ENCODE assay signal across 1 cellular context in the genomic region with DNA sequence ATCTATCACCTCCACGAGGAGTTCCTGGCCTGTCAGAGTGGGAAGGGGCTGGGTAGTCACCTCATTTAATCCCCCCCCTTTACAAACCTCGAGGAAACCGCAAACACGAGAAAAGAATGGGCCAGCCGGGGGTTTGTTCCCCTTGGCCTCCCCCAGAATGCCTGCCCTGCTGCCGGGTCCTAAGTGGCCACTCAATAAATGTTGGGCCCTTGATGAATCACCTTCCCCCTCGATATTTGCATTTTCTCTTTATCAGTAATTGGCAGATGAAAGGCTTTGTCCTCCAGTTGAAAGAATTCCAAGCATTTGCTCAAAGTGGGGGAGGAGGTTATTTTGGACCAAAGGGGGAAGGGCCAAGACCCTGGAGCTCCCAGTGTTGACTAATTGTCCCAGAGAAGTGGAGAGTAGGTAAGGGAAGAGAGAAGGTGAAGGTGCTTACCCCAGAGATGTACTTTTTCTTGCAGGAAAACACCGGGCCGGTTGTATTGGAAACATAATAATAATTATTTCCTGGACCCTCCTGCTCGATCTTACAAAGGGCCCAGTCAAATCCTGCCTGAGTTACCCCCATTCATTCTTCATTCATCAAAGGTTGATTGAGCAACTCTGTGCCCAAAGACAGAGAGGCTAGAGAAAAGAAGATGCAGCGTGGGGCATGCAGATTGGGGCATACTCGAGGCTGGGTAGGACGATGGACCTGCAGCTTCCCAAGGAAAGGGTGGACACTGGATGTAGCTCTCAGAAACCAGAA.
A peak's percentile ranks its signal among the peaks of the same experiment; 100 is the strongest.
TF ChIP-seq lines count a peak whose summit lies in the region.

No MANE protein-coding gene starts in this region.

TF ChIP-seq in HepG2, 621 proteins besides CTCF, POLR2A, EP300 and RAD21 (continued from another document and continues in another):
- TF ChIP-seq, protein P1, sequence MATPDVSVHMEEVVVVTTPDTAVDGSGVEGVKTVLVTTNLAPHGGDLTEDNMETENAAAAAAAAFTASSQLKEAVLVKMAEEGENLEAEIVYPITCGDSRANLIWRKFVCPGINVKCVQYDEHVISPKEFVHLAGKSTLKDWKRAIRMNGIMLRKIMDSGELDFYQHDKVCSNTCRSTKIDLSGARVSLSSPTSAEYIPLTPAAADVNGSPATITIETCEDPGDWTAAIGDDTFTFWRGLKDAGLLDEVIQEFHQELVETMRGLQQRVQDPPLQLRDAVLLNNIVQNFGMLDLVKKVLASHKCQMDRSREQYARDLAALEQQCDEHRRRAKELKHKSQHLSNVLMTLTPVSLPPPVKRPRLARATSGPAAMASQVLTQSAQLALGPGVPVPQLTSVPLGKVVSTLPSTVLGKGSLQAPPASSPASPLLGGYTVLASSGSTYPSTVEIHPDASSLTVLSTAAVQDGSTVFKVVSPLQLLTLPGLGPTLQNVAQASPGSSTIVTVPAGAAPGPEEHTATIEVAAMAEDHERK (CRISPR knock-in tag; IDR thresholded peaks at IDR 0.05; ENCODE audit: low read depth): no peak
- no peak for TF ChIP-seq FOXO1 (CRISPR knock-in tag; IDR thresholded peaks at IDR 0.05)
- TF ChIP-seq GTF3A (CRISPR knock-in tag; conservative IDR thresholded peaks at IDR 0.05): no peak
- TF ChIP-seq PHF8 (CRISPR knock-in tag; IDR thresholded peaks at IDR 0.05): no peak
- no peak for TF ChIP-seq HOXA9 (CRISPR knock-in tag; IDR thresholded peaks at IDR 0.05; ENCODE audit: borderline replicate concordance)
- no peak for TF ChIP-seq ZNF768 (CRISPR knock-in tag; IDR thresholded peaks at IDR 0.05)
- no peak for TF ChIP-seq DMAP1 (CRISPR knock-in tag; IDR thresholded peaks at IDR 0.05)
- TF ChIP-seq ZFP82 (CRISPR knock-in tag; IDR thresholded peaks at IDR 0.05; ENCODE audit: borderline replicate concordance): no peak
- no peak for TF ChIP-seq ZNF143 (CRISPR knock-in tag; IDR thresholded peaks at IDR 0.05)
- TF ChIP-seq, protein P2, sequence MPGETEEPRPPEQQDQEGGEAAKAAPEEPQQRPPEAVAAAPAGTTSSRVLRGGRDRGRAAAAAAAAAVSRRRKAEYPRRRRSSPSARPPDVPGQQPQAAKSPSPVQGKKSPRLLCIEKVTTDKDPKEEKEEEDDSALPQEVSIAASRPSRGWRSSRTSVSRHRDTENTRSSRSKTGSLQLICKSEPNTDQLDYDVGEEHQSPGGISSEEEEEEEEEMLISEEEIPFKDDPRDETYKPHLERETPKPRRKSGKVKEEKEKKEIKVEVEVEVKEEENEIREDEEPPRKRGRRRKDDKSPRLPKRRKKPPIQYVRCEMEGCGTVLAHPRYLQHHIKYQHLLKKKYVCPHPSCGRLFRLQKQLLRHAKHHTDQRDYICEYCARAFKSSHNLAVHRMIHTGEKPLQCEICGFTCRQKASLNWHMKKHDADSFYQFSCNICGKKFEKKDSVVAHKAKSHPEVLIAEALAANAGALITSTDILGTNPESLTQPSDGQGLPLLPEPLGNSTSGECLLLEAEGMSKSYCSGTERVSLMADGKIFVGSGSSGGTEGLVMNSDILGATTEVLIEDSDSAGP (CRISPR knock-in tag; IDR thresholded peaks at IDR 0.05; ENCODE audit: borderline replicate concordance): no peak
- no peak for TF ChIP-seq ZNF724P (CRISPR knock-in tag; IDR thresholded peaks at IDR 0.05; ENCODE audit: borderline replicate concordance)
- TF ChIP-seq SMC3 (IDR thresholded peaks at IDR 0.05; ENCODE audit: low read length): 0 out of 2 replicates have a peak, but pooled peaks have one; percentile 1
- no peak for TF ChIP-seq JARID2 (CRISPR knock-in tag; IDR thresholded peaks at IDR 0.05; ENCODE audit: insufficient replicate concordance)
- TF ChIP-seq HOXA5 (CRISPR knock-in tag; IDR thresholded peaks at IDR 0.05): no peak
- TF ChIP-seq KDM1A (CRISPR knock-in tag; IDR thresholded peaks at IDR 0.05): no peak
- no peak for TF ChIP-seq MYNN (CRISPR knock-in tag; IDR thresholded peaks at IDR 0.05; ENCODE audit: low read depth)
- no peak for TF ChIP-seq ZNF773 (CRISPR knock-in tag; IDR thresholded peaks at IDR 0.05; ENCODE audit: borderline replicate concordance)
- TF ChIP-seq ZNF777 (CRISPR knock-in tag; IDR thresholded peaks at IDR 0.05): no peak
- 0 out of 2 replicates have a peak, but pooled peaks have one; percentile 38 for TF ChIP-seq NFIC (IDR thresholded peaks at IDR 0.05; ENCODE audit: low read length)
- no peak for TF ChIP-seq ZSCAN9 (CRISPR knock-in tag; IDR thresholded peaks at IDR 0.05; ENCODE audit: borderline replicate concordance)
- no peak for TF ChIP-seq FOXP1 (IDR thresholded peaks at IDR 0.05)
- TF ChIP-seq FOXP1 (CRISPR knock-in tag; IDR thresholded peaks at IDR 0.05): no peak
- TF ChIP-seq JDP2 (CRISPR knock-in tag; IDR thresholded peaks at IDR 0.05; ENCODE audit: borderline replicate concordance): no peak
- TF ChIP-seq ZNF337 (CRISPR knock-in tag; IDR thresholded peaks at IDR 0.05; ENCODE audit: borderline replicate concordance, low read depth): no peak
- TF ChIP-seq, protein P3, sequence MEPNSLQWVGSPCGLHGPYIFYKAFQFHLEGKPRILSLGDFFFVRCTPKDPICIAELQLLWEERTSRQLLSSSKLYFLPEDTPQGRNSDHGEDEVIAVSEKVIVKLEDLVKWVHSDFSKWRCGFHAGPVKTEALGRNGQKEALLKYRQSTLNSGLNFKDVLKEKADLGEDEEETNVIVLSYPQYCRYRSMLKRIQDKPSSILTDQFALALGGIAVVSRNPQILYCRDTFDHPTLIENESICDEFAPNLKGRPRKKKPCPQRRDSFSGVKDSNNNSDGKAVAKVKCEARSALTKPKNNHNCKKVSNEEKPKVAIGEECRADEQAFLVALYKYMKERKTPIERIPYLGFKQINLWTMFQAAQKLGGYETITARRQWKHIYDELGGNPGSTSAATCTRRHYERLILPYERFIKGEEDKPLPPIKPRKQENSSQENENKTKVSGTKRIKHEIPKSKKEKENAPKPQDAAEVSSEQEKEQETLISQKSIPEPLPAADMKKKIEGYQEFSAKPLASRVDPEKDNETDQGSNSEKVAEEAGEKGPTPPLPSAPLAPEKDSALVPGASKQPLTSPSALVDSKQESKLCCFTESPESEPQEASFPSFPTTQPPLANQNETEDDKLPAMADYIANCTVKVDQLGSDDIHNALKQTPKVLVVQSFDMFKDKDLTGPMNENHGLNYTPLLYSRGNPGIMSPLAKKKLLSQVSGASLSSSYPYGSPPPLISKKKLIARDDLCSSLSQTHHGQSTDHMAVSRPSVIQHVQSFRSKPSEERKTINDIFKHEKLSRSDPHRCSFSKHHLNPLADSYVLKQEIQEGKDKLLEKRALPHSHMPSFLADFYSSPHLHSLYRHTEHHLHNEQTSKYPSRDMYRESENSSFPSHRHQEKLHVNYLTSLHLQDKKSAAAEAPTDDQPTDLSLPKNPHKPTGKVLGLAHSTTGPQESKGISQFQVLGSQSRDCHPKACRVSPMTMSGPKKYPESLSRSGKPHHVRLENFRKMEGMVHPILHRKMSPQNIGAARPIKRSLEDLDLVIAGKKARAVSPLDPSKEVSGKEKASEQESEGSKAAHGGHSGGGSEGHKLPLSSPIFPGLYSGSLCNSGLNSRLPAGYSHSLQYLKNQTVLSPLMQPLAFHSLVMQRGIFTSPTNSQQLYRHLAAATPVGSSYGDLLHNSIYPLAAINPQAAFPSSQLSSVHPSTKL (CRISPR knock-in tag; IDR thresholded peaks at IDR 0.05): no peak
- TF ChIP-seq SMAD3 (CRISPR knock-in tag; IDR thresholded peaks at IDR 0.05): no peak
- TF ChIP-seq, protein P4, sequence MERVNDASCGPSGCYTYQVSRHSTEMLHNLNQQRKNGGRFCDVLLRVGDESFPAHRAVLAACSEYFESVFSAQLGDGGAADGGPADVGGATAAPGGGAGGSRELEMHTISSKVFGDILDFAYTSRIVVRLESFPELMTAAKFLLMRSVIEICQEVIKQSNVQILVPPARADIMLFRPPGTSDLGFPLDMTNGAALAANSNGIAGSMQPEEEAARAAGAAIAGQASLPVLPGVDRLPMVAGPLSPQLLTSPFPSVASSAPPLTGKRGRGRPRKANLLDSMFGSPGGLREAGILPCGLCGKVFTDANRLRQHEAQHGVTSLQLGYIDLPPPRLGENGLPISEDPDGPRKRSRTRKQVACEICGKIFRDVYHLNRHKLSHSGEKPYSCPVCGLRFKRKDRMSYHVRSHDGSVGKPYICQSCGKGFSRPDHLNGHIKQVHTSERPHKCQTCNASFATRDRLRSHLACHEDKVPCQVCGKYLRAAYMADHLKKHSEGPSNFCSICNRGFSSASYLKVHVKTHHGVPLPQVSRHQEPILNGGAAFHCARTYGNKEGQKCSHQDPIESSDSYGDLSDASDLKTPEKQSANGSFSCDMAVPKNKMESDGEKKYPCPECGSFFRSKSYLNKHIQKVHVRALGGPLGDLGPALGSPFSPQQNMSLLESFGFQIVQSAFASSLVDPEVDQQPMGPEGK (CRISPR knock-in tag; IDR thresholded peaks at IDR 0.05): peak; percentile 84
- TF ChIP-seq EEA1 (CRISPR knock-in tag; IDR thresholded peaks at IDR 0.05; ENCODE audit: borderline replicate concordance): no peak
- TF ChIP-seq, protein P5, sequence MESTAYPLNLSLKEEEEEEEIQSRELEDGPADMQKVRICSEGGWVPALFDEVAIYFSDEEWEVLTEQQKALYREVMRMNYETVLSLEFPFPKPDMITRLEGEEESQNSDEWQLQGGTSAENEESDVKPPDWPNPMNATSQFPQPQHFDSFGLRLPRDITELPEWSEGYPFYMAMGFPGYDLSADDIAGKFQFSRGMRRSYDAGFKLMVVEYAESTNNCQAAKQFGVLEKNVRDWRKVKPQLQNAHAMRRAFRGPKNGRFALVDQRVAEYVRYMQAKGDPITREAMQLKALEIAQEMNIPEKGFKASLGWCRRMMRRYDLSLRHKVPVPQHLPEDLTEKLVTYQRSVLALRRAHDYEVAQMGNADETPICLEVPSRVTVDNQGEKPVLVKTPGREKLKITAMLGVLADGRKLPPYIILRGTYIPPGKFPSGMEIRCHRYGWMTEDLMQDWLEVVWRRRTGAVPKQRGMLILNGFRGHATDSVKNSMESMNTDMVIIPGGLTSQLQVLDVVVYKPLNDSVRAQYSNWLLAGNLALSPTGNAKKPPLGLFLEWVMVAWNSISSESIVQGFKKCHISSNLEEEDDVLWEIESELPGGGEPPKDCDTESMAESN (CRISPR knock-in tag; conservative IDR thresholded peaks at IDR 0.05): no peak
- TF ChIP-seq HCFC1 (IDR thresholded peaks at IDR 0.05; ENCODE audit: low read depth, low read length): no peak
- TF ChIP-seq TAF1 (CRISPR knock-in tag; IDR thresholded peaks at IDR 0.05): no peak
- no peak for TF ChIP-seq ZNF790 (CRISPR knock-in tag; IDR thresholded peaks at IDR 0.05; ENCODE audit: borderline replicate concordance)
- no peak for TF ChIP-seq RFXAP (CRISPR knock-in tag; IDR thresholded peaks at IDR 0.05; ENCODE audit: borderline replicate concordance)
- no peak for TF ChIP-seq XBP1 (CRISPR knock-in tag; IDR thresholded peaks at IDR 0.05)
- TF ChIP-seq FIP1L1 (IDR thresholded peaks at IDR 0.05; ENCODE audit: borderline replicate concordance, insufficient read depth, low read depth, low read length): no peak
- no peak for TF ChIP-seq ZNF792 (CRISPR knock-in tag; IDR thresholded peaks at IDR 0.05)
- no peak for TF ChIP-seq EHMT2 (IDR thresholded peaks at IDR 0.05; ENCODE audit: borderline replicate concordance, low read depth, low read length)
- no peak for TF ChIP-seq GATAD2A (CRISPR knock-in tag; IDR thresholded peaks at IDR 0.05)
- TF ChIP-seq, protein P6, sequence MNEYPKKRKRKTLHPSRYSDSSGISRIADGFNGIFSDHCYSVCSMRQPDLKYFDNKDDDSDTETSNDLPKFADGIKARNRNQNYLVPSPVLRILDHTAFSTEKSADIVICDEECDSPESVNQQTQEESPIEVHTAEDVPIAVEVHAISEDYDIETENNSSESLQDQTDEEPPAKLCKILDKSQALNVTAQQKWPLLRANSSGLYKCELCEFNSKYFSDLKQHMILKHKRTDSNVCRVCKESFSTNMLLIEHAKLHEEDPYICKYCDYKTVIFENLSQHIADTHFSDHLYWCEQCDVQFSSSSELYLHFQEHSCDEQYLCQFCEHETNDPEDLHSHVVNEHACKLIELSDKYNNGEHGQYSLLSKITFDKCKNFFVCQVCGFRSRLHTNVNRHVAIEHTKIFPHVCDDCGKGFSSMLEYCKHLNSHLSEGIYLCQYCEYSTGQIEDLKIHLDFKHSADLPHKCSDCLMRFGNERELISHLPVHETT (CRISPR knock-in tag; conservative IDR thresholded peaks at IDR 0.05): no peak
- no peak for TF ChIP-seq ZNF224 (CRISPR knock-in tag; IDR thresholded peaks at IDR 0.05)
- no peak for TF ChIP-seq KLF13 (CRISPR knock-in tag; IDR thresholded peaks at IDR 0.05)
- no peak for TF ChIP-seq ZNF232 (CRISPR knock-in tag; IDR thresholded peaks at IDR 0.05; ENCODE audit: borderline replicate concordance)
- no peak for TF ChIP-seq ARID2 (CRISPR knock-in tag; IDR thresholded peaks at IDR 0.05; ENCODE audit: borderline replicate concordance)
- TF ChIP-seq, protein P7, sequence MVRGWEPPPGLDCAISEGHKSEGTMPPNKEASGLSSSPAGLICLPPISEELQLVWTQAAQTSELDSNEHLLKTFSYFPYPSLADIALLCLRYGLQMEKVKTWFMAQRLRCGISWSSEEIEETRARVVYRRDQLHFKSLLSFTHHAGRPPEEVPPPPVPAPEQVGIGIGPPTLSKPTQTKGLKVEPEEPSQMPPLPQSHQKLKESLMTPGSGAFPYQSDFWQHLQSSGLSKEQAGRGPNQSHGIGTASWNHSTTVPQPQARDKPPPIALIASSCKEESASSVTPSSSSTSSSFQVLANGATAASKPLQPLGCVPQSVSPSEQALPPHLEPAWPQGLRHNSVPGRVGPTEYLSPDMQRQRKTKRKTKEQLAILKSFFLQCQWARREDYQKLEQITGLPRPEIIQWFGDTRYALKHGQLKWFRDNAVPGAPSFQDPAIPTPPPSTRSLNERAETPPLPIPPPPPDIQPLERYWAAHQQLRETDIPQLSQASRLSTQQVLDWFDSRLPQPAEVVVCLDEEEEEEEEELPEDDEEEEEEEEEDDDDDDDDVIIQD (CRISPR knock-in tag; IDR thresholded peaks at IDR 0.05; ENCODE audit: low read depth): no peak
